Comparison of ENCODE assay signal across 32 cellular contexts in the genomic region with DNA sequence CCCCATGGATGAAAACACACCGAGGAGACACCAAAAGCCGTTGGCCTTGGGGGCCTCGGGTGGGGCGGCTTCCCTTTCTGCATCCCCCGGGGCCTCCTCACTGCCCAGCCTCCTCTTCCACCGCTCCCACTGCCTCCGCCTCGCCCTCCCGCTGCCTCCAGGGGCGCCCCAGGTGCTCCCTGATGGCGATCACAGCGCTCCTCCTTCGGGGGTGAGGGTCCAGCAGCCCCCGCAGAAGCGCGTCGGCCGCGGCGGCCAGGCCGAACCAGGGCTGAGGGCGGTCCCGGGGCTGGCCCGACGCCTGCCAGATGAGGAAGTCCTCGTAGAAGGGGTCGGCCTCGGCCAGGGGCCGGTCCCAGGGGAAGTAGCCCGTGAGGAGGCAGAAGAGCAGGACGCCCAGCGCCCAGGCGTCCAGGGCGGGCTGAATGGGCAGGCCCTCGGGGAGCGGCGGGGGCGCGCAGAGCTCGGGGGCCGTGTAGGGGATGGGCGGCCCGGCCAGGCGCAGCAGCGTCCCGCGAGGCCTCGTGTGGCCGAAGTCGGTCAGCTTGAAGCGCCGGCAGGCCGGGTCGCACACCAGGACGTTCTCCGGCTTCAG. TPM values are rescaled to one million over a fixed set of nuclear protein-coding genes. Genes with fewer than 3 reads are reported as not detected.
"Had no signal": no experiment of that assay in that cellular context is flagged by ENCODE, and none has a peak within 500 bp of the region (broad histone marks: within the 10 kb centered on the region; RNA-seq: fewer than 3 reads in every experiment).

No MANE protein-coding gene starts in this region.

- H3K27ac ChIP-seq: esophagus muscularis mucosa, foreskin keratinocyte, heart right ventricle, neutrophil, pancreas, prostate gland, sigmoid colon, transverse colon had no signal

- H3K27me3 ChIP-seq: pancreas had no signal

- FAIRE-seq: bronchial epithelial cell, keratinocyte, pancreas, small intestine had no signal

- H3K9me3 ChIP-seq: esophagus muscularis mucosa, heart right ventricle, neutrophil, pancreas, prostate gland, sigmoid colon, transverse colon had no signal

- DNase-seq: activated CD4-positive, alpha-beta T cell treated with anti-CD3 and anti-CD28 coated beads for 4 hours; activated CD4-positive, alpha-beta T cell treated with anti-CD3 and anti-CD28 coated beads, Interleukin-2, amount 50 U/mL, for 4 hours; activated naive CD4-positive, alpha-beta T cell; activated T-cell treated with anti-CD3 and anti-CD28 coated beads for 4 hours; activated T-cell treated with anti-CD3 and anti-CD28 coated beads, Interleukin-2, amount 50 U/mL, for 72 hours; endodermal cell; foreskin keratinocyte; heart right ventricle; left cardiac atrium; left ventricle myocardium superior; pancreas; retina; sigmoid colon; small intestine; stimulated activated CD4-positive, alpha-beta T cell treated with anti-CD3 and anti-CD28 coated beads, Interleukin-4, amount 100 ng/mL, for 24 hours; transverse colon had no signal

- H3K9me3 Mint-ChIP-seq: activated naive CD4-positive, alpha-beta T cell treated with anti-CD3 and anti-CD28 coated beads, Interleukin-2, amount 50 U/mL, for 72 hours; activated T-cell treated with anti-CD3 and anti-CD28 coated beads, Interleukin-2, amount 50 U/mL, for 72 hours; central memory CD8-positive, alpha-beta T cell; dendritic cell treated with granulocyte-macrophage colony-stimulating factor and Interleukin-4, amounts not matched to agents 40 ng/mL and 50 ng/mL, for 4 days; endodermal cell; nephron; stimulated activated effector memory CD8-positive, alpha-beta T cell treated with anti-CD3 and anti-CD28 coated beads, Interleukin-12 subunit alpha, Interleukin-12 subunit beta, amount 100 ng/mL, for 72 hours had no signal

- H3K36me3 ChIP-seq: esophagus muscularis mucosa, heart right ventricle, neutrophil, pancreas, prostate gland, sigmoid colon, transverse colon had no signal

- H3K4me3 ChIP-seq: esophagus muscularis mucosa, heart right ventricle, pancreas, prostate gland, sigmoid colon, transverse colon had no signal

- H3K4me1 ChIP-seq: foreskin keratinocyte had no signal

- H3K36me3 Mint-ChIP-seq: activated naive CD4-positive, alpha-beta T cell treated with anti-CD3 and anti-CD28 coated beads, Interleukin-2, amount 50 U/mL, for 72 hours; stimulated activated effector memory CD8-positive, alpha-beta T cell treated with anti-CD3 and anti-CD28 coated beads, Interleukin-12 subunit alpha, Interleukin-12 subunit beta, amount 100 ng/mL, for 72 hours had no signal

- H3K27ac Mint-ChIP-seq: activated naive CD4-positive, alpha-beta T cell treated with anti-CD3 and anti-CD28 coated beads, Interleukin-2, amount 50 U/mL, for 72 hours; activated T-cell treated with anti-CD3 and anti-CD28 coated beads, Interleukin-2, amount 50 U/mL, for 72 hours; dendritic cell treated with granulocyte-macrophage colony-stimulating factor and Interleukin-4, amounts not matched to agents 40 ng/mL and 50 ng/mL, for 4 days; endodermal cell; stimulated activated effector memory CD8-positive, alpha-beta T cell treated with anti-CD3 and anti-CD28 coated beads, Interleukin-12 subunit alpha, Interleukin-12 subunit beta, amount 100 ng/mL, for 72 hours had no signal

- H3K4me1 Mint-ChIP-seq: central memory CD8-positive, alpha-beta T cell; stimulated activated effector memory CD8-positive, alpha-beta T cell treated with anti-CD3 and anti-CD28 coated beads, Interleukin-12 subunit alpha, Interleukin-12 subunit beta, amount 100 ng/mL, for 72 hours had no signal

- ATAC-seq: activated naive CD4-positive, alpha-beta T cell treated with anti-CD3 and anti-CD28 coated beads, Interleukin-2, amount 50 U/mL, for 72 hours; activated T-cell treated with anti-CD3 and anti-CD28 coated beads, Interleukin-2, amount 50 U/mL, for 72 hours; foreskin keratinocyte; heart right ventricle; left cardiac atrium; left ventricle myocardium superior; pancreas; stimulated activated effector memory CD8-positive, alpha-beta T cell treated with anti-CD3 and anti-CD28 coated beads, Interleukin-12 subunit alpha, Interleukin-12 subunit beta, amount 100 ng/mL, for 72 hours had no signal

- H3K4me3 Mint-ChIP-seq: activated T-cell treated with anti-CD3 and anti-CD28 coated beads, Interleukin-2, amount 50 U/mL, for 72 hours; central memory CD8-positive, alpha-beta T cell; dendritic cell treated with granulocyte-macrophage colony-stimulating factor and Interleukin-4, amounts not matched to agents 40 ng/mL and 50 ng/mL, for 4 days; endodermal cell; nephron; stimulated activated effector memory CD8-positive, alpha-beta T cell treated with anti-CD3 and anti-CD28 coated beads, Interleukin-12 subunit alpha, Interleukin-12 subunit beta, amount 100 ng/mL, for 72 hours had no signal

RNA-seq across cellular contexts. Expression of a gene that starts 7.2 kb away (rescaled TPM):
- total RNA-seq: activated naive CD4-positive, alpha-beta T cell treated with anti-CD3 and anti-CD28 coated beads, Interleukin-2, amount 50 U/mL, for 72 hours; activated T-cell treated with anti-CD3 and anti-CD28 coated beads, Interleukin-2, amount 50 U/mL, for 72 hours; bronchial epithelial cell; esophagus muscularis mucosa; foreskin keratinocyte; glomerular endothelial cell; lung microvascular endothelial cell; mucosa of gallbladder; prostate gland; sigmoid colon; T-helper 1 cell treated with Interleukin-12 subunit alpha and Interleukin-12 subunit beta and Interleukin-4 antibody, amounts not matched to agents 30 ng/mL and 1 ng/mL, for 36 hours; temporal lobe; transverse colon; urinary bladder had no signal
- polyA plus RNA-seq: foreskin keratinocyte, keratinocyte, sigmoid colon, small intestine, urinary bladder had no signal

RNA-seq across cellular contexts. Expression of a gene that starts 15.6 kb away (rescaled TPM):
- total RNA-seq: activated naive CD4-positive, alpha-beta T cell treated with anti-CD3 and anti-CD28 coated beads, Interleukin-2, amount 50 U/mL, for 72 hours; activated T-cell treated with anti-CD3 and anti-CD28 coated beads, Interleukin-2, amount 50 U/mL, for 72 hours; bronchial epithelial cell; foreskin keratinocyte; T-helper 1 cell treated with Interleukin-12 subunit alpha and Interleukin-12 subunit beta and Interleukin-4 antibody, amounts not matched to agents 30 ng/mL and 1 ng/mL, for 36 hours; temporal lobe; transverse colon; urinary bladder had no signal
- polyA plus RNA-seq: foreskin keratinocyte, keratinocyte had no signal

RNA-seq across cellular contexts. Expression of a gene that starts 41.5 kb away (rescaled TPM):
- total RNA-seq: foreskin keratinocyte, lung microvascular endothelial cell had no signal
- polyA plus RNA-seq: keratinocyte had no signal
